In genomic region chr3:42071720-42072582, GRCh38 we compare ENCODE assay signal across 8 cellular contexts. TPM values are rescaled to one million over a fixed set of nuclear protein-coding genes. Genes with fewer than 3 reads are reported as not detected.
DNase-seq lines count a peak whose midpoint lies in the region; ATAC-seq and TF ChIP-seq lines count a peak whose summit lies in the region.

No MANE protein-coding gene starts in this region.

- H3K9me3 ChIP-seq in Karpas-422 (ENCODE audit: low read length) (no peaks in the 10 kb centered on the region), mucosa of stomach (ENCODE audit: control insufficient read depth, low read length) (no peaks in the 10 kb centered on the region), aorta (ENCODE audit: control insufficient read depth, low read length) (no peaks in the 10 kb centered on the region)

- peaks cover 6% of the 10 kb centered on the region; the same call in 1 of the 2 replicates for H4K20me1 ChIP-seq in Karpas-422 (ENCODE audit: insufficient read depth, low read depth, low read length)

- H3K36me3 ChIP-seq in Karpas-422 (ENCODE audit: insufficient read depth, low read length) (no peaks in the 10 kb centered on the region), mucosa of stomach (ENCODE audit: control insufficient read depth, insufficient read depth, low read length) (no peaks in the 10 kb centered on the region), aorta (ENCODE audit: control insufficient read depth in 1 of 2, insufficient read depth in 2 of 2, low read length in 1 of 2) (no peaks in the 10 kb centered on the region)

- peak; percentile 59 for ATAC-seq in GM18909 (IDR thresholded peaks at IDR 0.05; ENCODE audit: poor library complexity, unreplicated experiment)
- peak; percentile 89 for ATAC-seq in aorta (ENCODE audit: low FRiP score)

- H3K4me3 ChIP-seq in Karpas-422 (ENCODE audit: low read length) (peak overlapping the region; percentile 53), epithelial cell of proximal tubule (ENCODE audit: low read depth, low read length) (peak overlapping the region; percentile 33), mucosa of stomach (ENCODE audit: low read length) (no peak overlapping the region), aorta (ENCODE audit: low read length in 2 of 2) (peak overlapping the region in 1 of 2 donors; percentile 27)

- H3K27me3 ChIP-seq in Karpas-422 (ENCODE audit: low read length) (no peaks in the 10 kb centered on the region), mucosa of stomach (ENCODE audit: control insufficient read depth, insufficient read depth, low read length) (no peaks in the 10 kb centered on the region), aorta (ENCODE audit: control insufficient read depth in 1 of 2, insufficient read depth in 2 of 2, low read length in 1 of 2) (no peaks in the 10 kb centered on the region)

- TF ChIP-seq CTCF in 22Rv1 (IDR thresholded peaks at IDR 0.05) (no peak), epithelial cell of proximal tubule (conservative IDR thresholded peaks at IDR 0.05; ENCODE audit: low read depth, low read length) (peak; percentile 5)

- 1% methylated on average over 14 of the region's 14 CpGs for WGBS in aorta, 2 donors

- peaks cover 98% of the 10 kb centered on the region for H3K79me2 ChIP-seq in Karpas-422 (ENCODE audit: low read length)

- no peaks in the 10 kb centered on the region for H3K9me2 ChIP-seq in Karpas-422 (replicated peaks; ENCODE audit: insufficient read depth, low read length)

- H3K9ac ChIP-seq in Karpas-422 (ENCODE audit: low read length) (peak overlapping the region; percentile 55), mucosa of stomach (ENCODE audit: low read length) (peak overlapping the region; percentile 38)

- H2AFZ ChIP-seq in Karpas-422 (ENCODE audit: low read length), result no peak overlapping the region

- H3K4me2 ChIP-seq in Karpas-422 (ENCODE audit: low read depth, low read length, poor library complexity, severe bottlenecking), result peak overlapping the region; percentile 75

- H3K27ac ChIP-seq in 22Rv1 (peak overlapping the region; percentile 44), Karpas-422 (ENCODE audit: low read length) (peak overlapping the region; percentile 84), aorta (ENCODE audit: low read depth in 1 of 2, low read length in 2 of 2) (peak overlapping the region; percentile 79 to 100)

- H3K4me1 ChIP-seq in Karpas-422 (ENCODE audit: low read length) (peaks cover 63% of the 10 kb centered on the region), mucosa of stomach (ENCODE audit: control insufficient read depth, insufficient read depth, low read length) (peaks cover 48% of the 10 kb centered on the region), aorta (ENCODE audit: control insufficient read depth in 1 of 2, insufficient read depth in 2 of 2, low read length in 2 of 2) (peaks cover 2 to 5% of the 10 kb centered on the region in 2 donors)

- DNase-seq in Karpas-422 (peak; percentile 69), SK-N-DZ (ENCODE audit: low spot score) (peak; percentile 11), epithelial cell of proximal tubule (ENCODE audit: low read depth) (no peak), aorta (peak; percentile 82 to 86), ecto neural progenitor cell (ENCODE audit: low spot score) (no peak)

- intact Hi-C loops in aorta (cut with DNase I), result loop anchor here in 1 of 2 donors (2.0 to 5.0 kb wide), 2 partner anchors 45 to 57 kb away; no protein-coding TSS in a partner anchor

RNA-seq across cellular contexts. Expression of gene TRAK1, which starts 19.2 kb away (rescaled TPM):
- total RNA-seq in Karpas-422 (2014; rRNA removed; shearing (Covaris generic); ENCODE audit: low replicate concordance), result 72.8 and 115 TPM in 2 replicates
- 15.4 and 17.1 TPM in 2 replicates for polyA plus RNA-seq in SK-N-DZ (2014; cell fraction: cytosol; rRNA removed)
- polyA plus RNA-seq in SK-N-DZ (2014; cell fraction: nucleus; rRNA removed), result 10.3 and 19.4 TPM in 2 replicates
- total RNA-seq in epithelial cell of proximal tubule (22.4 and 23.8 TPM in 2 replicates), aorta (10 to 100 TPM; 33.5 to 37.7 TPM)
- 10 to 100 TPM; 15.7 to 16.3 TPM for polyA plus RNA-seq in aorta

Comparison
In these comparisons a context has a peak if more than half of its experiments do, and no peak if none do; other contexts are left out.
1. DNase-seq: peak in Karpas-422 (single experiment), SK-N-DZ (single experiment) and aorta (2 of 2); none in epithelial cell of proximal tubule (single experiment) and ecto neural progenitor cell (single experiment).
2. Peak in every context shown above with its lines, with median percentiles within 50 percentile points of each other: H3K27ac ChIP-seq.